In the genomic region with DNA sequence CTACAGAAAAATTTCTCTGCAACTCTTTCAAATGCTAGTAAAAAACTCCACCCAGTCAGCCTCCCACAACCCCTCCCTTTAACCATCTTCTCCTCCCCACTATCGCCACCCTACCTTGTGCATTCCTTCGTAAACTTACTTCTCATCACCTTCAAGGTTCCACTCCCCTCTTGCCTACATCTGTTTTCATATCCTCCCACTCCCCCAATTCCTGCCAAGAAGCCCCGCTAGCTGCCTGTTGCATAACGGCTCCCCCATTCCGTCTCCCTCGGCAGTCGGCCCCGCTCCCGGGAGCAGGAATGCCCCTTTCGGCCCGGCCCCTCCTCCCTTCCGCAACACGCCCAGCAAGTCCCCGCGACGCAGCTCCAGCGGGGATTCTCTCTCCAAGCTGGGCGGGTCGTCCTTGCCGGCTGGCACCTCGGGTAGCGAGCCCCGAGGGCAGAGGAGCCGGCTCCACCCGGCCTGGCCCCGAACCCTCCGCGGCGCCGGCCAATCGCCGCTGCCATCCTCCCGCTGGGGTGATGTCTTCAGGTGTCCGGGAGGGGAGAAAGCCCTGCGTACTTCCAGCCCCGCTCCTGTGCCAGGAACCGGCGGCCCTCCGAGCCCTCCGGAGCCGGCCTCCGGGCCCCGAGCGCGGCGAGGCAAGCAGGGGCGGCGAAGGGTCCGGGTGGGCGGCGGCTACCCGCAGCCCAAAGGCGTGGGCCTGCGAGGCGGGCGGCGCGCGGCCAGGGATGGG, we compare ENCODE assay signal across 8 cellular contexts. TPM values are rescaled to one million over a fixed set of nuclear protein-coding genes. Genes with fewer than 3 reads are reported as not detected.
DNase-seq lines count a peak whose midpoint lies in the region; ATAC-seq and TF ChIP-seq lines count a peak whose summit lies in the region.

No MANE protein-coding gene starts in this region.

- peak overlapping the region; percentile 84 to 91 for H3K27ac ChIP-seq in coronary artery

- peak overlapping the region; percentile 80 for H3K4me3 ChIP-seq in coronary artery

- DNase-seq in SIG-M5 treated with dmso at 0.1 percent for 504 hours (lab: John Stamatoyannopoulos, UW; ENCODE audit: unreplicated experiment), result peak; percentile 49
- DNase-seq in SIG-M5 (lab: John Stamatoyannopoulos, UW), result no peak
- DNase-seq in NCI-H2171 (lab: John Stamatoyannopoulos, UW), result peak; percentile 77
- peak; percentile 69 for DNase-seq in activated CD4-positive, alpha-beta T cell treated with anti-CD3 and anti-CD28 coated beads for 48 hours
- peak; percentile 85 for DNase-seq in coronary artery (ENCODE audit: low spot score)
- peak; percentile 62 for DNase-seq in left lobe of liver (ENCODE audit: low spot score)
- DNase-seq in stimulated activated CD4-positive, alpha-beta T cell treated with anti-CD3 and anti-CD28 coated beads, Interleukin-2, amount 100 ng/mL, for 48 hours, result peak; percentile 48

- TF ChIP-seq CTCF in coronary artery (IDR thresholded peaks at IDR 0.05), result no peak

- peak; percentile 40 for ATAC-seq in HG02885 (IDR thresholded peaks at IDR 0.05; ENCODE audit: poor library complexity, unreplicated experiment)
- peak; percentile 42 for ATAC-seq in left lobe of liver

RNA-seq across cellular contexts. Expression of gene PHLPP2, which starts 1.5 kb away (rescaled TPM):
- 2.6 TPM for total RNA-seq in left lobe of liver
